ENCODE assay signal across 7 cellular contexts in genomic region chr4:184647391-184648101, GRCh38. TPM values are rescaled to one million over a fixed set of nuclear protein-coding genes. Genes with fewer than 3 reads are reported as not detected.
A peak's percentile ranks its signal among the peaks of the same experiment; 100 is the strongest.
DNase-seq lines count a peak whose midpoint lies in the region; ATAC-seq and TF ChIP-seq lines count a peak whose summit lies in the region.

No MANE protein-coding gene starts in this region.

- no peak for TF ChIP-seq CTCF in HFF-Myc (IDR thresholded peaks at IDR 0.05; ENCODE audit: low read depth, low read length, missing control alignments)
- TF ChIP-seq CTCF in hepatocyte (IDR thresholded peaks at IDR 0.05; ENCODE audit: poor library complexity): no peak
- TF ChIP-seq CTCF in stomach (IDR thresholded peaks at IDR 0.05): no peak

- CTCF ChIA-PET in activated CD4-positive, alpha-beta memory T cell treated with anti-CD3 and anti-CD28 coated beads for 36 hours (lab: Charles Lee): interaction anchor here (1.3 to 4.4 kb wide), 4 partner anchors 72 to 384 kb away, joined by 3 to 20 read pairs (median 10); partner anchors contain the start of gene CENPU

- H3K9me3 ChIP-seq in hepatocyte (ENCODE audit: low read depth) (no peaks in the 10 kb centered on the region), stomach (no peaks in the 10 kb centered on the region)

- H3K4me1 Mint-ChIP-seq in activated CD4-positive, alpha-beta memory T cell treated with anti-CD3 and anti-CD28 coated beads for 36 hours (ENCODE audit: low read depth): peaks cover 57% of the 10 kb centered on the region

- H3K36me3 Mint-ChIP-seq in activated CD4-positive, alpha-beta memory T cell treated with anti-CD3 and anti-CD28 coated beads for 36 hours: peaks cover 37% of the 10 kb centered on the region

- intact Hi-C loops in activated CD4-positive, alpha-beta memory T cell treated with anti-CD3 and anti-CD28 coated beads for 36 hours (cut with micrococcal nuclease): loop anchor here (2.0 to 5.0 kb wide), 4 partner anchors 60 to 365 kb away; no protein-coding TSS in a partner anchor
- intact Hi-C loops in stomach (cut with DNase I; ENCODE audit: low total_unique reads): no loop called here

- H3K27ac ChIP-seq in hepatocyte (peak overlapping the region; percentile 99), stomach (peak overlapping the region; percentile 93 to 100 (median 98))

- H3K9me3 Mint-ChIP-seq in activated CD4-positive, alpha-beta memory T cell treated with anti-CD3 and anti-CD28 coated beads for 36 hours: no peaks in the 10 kb centered on the region

- no peak for TF ChIP-seq POLR2A in stomach (IDR thresholded peaks at IDR 0.05)

- H3K4me1 ChIP-seq in hepatocyte (ENCODE audit: insufficient read depth): peaks cover 26% of the 10 kb centered on the region
- H3K4me1 ChIP-seq in stomach: peaks cover 38 to 66% (median 55%) of the 10 kb centered on the region in 4 donors

- no peaks in the 10 kb centered on the region for H3K27me3 Mint-ChIP-seq in activated CD4-positive, alpha-beta memory T cell treated with anti-CD3 and anti-CD28 coated beads for 36 hours

- DNase-seq in HFF-Myc (ENCODE audit: extremely low read depth, low read depth) (no peak), hepatocyte (ENCODE audit: low spot score) (no peak), stomach (no peak), NCI-H2029 treated with DMSO at 0.1 percent for 48 hours (lab: John Stamatoyannopoulos, UW) (no peak), NCI-H345 (lab: John Stamatoyannopoulos, UW) (no peak)
- DNase-seq in activated CD4-positive, alpha-beta memory T cell treated with anti-CD3 and anti-CD28 coated beads for 36 hours: no peak

- H3K27ac Mint-ChIP-seq in activated CD4-positive, alpha-beta memory T cell treated with anti-CD3 and anti-CD28 coated beads for 36 hours: peak overlapping the region; percentile 91

- H3K36me3 ChIP-seq in hepatocyte (replicated peaks; ENCODE audit: insufficient read depth, low read depth): no peaks in the 10 kb centered on the region
- H3K36me3 ChIP-seq in stomach: peaks cover 0 to 17% (median under 1%) of the 10 kb centered on the region in 4 donors

- H2AFZ ChIP-seq in hepatocyte: no peak overlapping the region

- no peaks in the 10 kb centered on the region for H3K9me2 ChIP-seq in hepatocyte (replicated peaks; ENCODE audit: insufficient read depth)

- POLR2A ChIA-PET in activated CD4-positive, alpha-beta memory T cell treated with anti-CD3 and anti-CD28 coated beads for 36 hours (lab: Charles Lee): interaction anchor here (1.0 to 3.5 kb wide), 4 partner anchors 18 to 113 kb away, joined by 3 to 26 read pairs (median 3); partner anchors contain the start of gene CENPU

- WGBS in hepatocyte (ENCODE audit: low lambda C conversion rate, missing lambda C conversion rate): 37% methylated on average over 10 of the region's 10 CpGs
- 23 to 29% (median 27%) methylated on average over 10 of the region's 10 CpGs for WGBS in stomach, 5 donors

- no peaks in the 10 kb centered on the region for H3K27me3 ChIP-seq in hepatocyte
- no peaks in the 10 kb centered on the region for H3K27me3 ChIP-seq in stomach

- H3K79me2 ChIP-seq in hepatocyte: peaks cover 72% of the 10 kb centered on the region

- H4K20me1 ChIP-seq in hepatocyte (ENCODE audit: insufficient read depth, poor library complexity, severe bottlenecking): peaks cover 31% of the 10 kb centered on the region

- no peak for ATAC-seq in GM21717 (IDR thresholded peaks at IDR 0.05; ENCODE audit: unreplicated experiment)

- TF ChIP-seq EP300 in stomach (IDR thresholded peaks at IDR 0.05): no peak

- peak overlapping the region; percentile 84 for H3K4me2 ChIP-seq in hepatocyte

- H3K4me3 Mint-ChIP-seq in activated CD4-positive, alpha-beta memory T cell treated with anti-CD3 and anti-CD28 coated beads for 36 hours: peak overlapping the region; percentile 84

- peak overlapping the region; percentile 83 for H3K4me3 ChIP-seq in HFF-Myc (replicated peaks; ENCODE audit: low read depth, low read length)
- H3K4me3 ChIP-seq in hepatocyte: peak overlapping the region; percentile 94
- H3K4me3 ChIP-seq in stomach: peak overlapping the region; percentile 74 to 93 (median 80)

RNA-seq across cellular contexts. Expression of gene CASP3, which starts 1.7 kb away (rescaled TPM):
- 10 to 100 TPM; 54.0 to 54.4 TPM for total RNA-seq in activated CD4-positive, alpha-beta memory T cell treated with anti-CD3 and anti-CD28 coated beads for 36 hours
- 74.1 and 81.2 TPM in 2 replicates for total RNA-seq in hepatocyte
- polyA plus RNA-seq in hepatocyte: 53.6 and 63.9 TPM in 2 replicates
- 10 to 100 TPM; 12.5 to 52.5 (median 18.8) TPM for total RNA-seq in stomach
- 10 to 100 TPM; 12.7 to 27.3 (median 18.7) TPM for polyA plus RNA-seq in stomach

RNA-seq across cellular contexts. Expression of gene PRIMPOL, which starts 2.0 kb away (rescaled TPM):
- 10 to 100 TPM; 23.1 to 27.1 TPM for total RNA-seq in activated CD4-positive, alpha-beta memory T cell treated with anti-CD3 and anti-CD28 coated beads for 36 hours
- total RNA-seq in hepatocyte: 11.9 and 14.5 TPM in 2 replicates
- polyA plus RNA-seq in hepatocyte: 9.1 and 10.3 TPM in 2 replicates
- total RNA-seq in stomach: 10 to 100 TPM; 14.8 to 88.8 (median 32.4) TPM
- 10 to 100 TPM; 11.5 to 20.2 (median 12.8) TPM for polyA plus RNA-seq in stomach
